In the genomic region with DNA sequence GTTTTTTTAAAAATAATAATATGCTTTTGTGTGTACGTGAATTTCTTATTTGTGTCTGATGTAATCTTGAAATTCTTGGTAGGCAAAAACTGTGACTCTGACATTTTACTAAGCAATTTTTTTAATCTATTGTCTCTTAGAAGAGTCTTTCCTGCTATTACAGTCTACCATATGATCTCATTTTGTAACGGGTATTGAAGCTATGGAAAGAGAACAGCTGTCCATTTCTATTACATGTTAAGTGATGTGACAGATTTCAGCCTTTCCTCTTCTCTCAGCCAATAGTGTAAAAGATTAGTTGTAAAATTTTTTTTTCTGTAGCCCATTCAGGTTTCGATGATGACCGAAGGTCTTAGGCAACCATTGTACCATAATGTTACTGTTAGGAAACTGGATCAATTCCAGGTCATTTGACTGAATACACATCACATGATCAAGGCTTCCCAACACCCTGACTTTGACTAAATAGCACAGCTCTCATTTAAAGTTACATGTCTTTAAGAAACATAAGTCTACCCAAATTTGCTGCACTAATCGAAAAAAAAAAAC, we compare ENCODE assay signal across 28 cellular contexts.
DNase-seq lines count a peak whose midpoint lies in the region; ATAC-seq and TF ChIP-seq lines count a peak whose summit lies in the region.
"Had no signal": no experiment of that assay in that cellular context is flagged by ENCODE, and none has a peak within 500 bp of the region (broad histone marks: within the 10 kb centered on the region; RNA-seq: fewer than 3 reads in every experiment).

No MANE protein-coding gene starts in this region.

- peaks cover 22% of the 10 kb centered on the region for H3K4me1 ChIP-seq in CD4-positive, alpha-beta memory T cell (ENCODE audit: insufficient read depth, low read length)

- CTCF ChIA-PET in CD4-positive, alpha-beta memory T cell (lab: Charles Lee; ENCODE audit: partially characterized antibody), result interaction anchor here (1.0 to 1.4 kb wide), 5 partner anchors 26 to 121 kb away, joined by 3 to 5 read pairs (median 3); no protein-coding TSS in a partner anchor

- POLR2A ChIA-PET in CD4-positive, alpha-beta memory T cell (lab: Charles Lee; ENCODE audit: partially characterized antibody), result interaction anchor here (1.0 to 3.2 kb wide), 7 partner anchors 16 to 121 kb away, joined by 3 to 15 read pairs (median 4); no protein-coding TSS in a partner anchor

- H3K36me3 ChIP-seq in CD4-positive, alpha-beta memory T cell (ENCODE audit: insufficient read depth, low read length), result no peaks in the 10 kb centered on the region
- H3K36me3 ChIP-seq: colonic mucosa, gastroesophageal sphincter, right lobe of liver, thoracic aorta had no signal

- no peaks in the 10 kb centered on the region for H3K27me3 ChIP-seq in CD4-positive, alpha-beta memory T cell (ENCODE audit: insufficient read depth, low read length)
- H3K27me3 ChIP-seq: colonic mucosa, gastroesophageal sphincter, right lobe of liver had no signal

- no peak for ATAC-seq in GM18505 (IDR thresholded peaks at IDR 0.05; ENCODE audit: unreplicated experiment)
- no peak for ATAC-seq in Right ventricle myocardium superior (ENCODE audit: poor library complexity)
- ATAC-seq: CD8-positive, alpha-beta T cell; gastroesophageal sphincter; naive thymus-derived CD8-positive, alpha-beta T cell; stimulated activated memory B cell treated with anti-CD40 and anti-IgM and Interleukin-4, amounts not matched to agents 10 μg/mL and 1 μg/mL and 100 μg/mL, for 72 hours had no signal

- H3K4me1 Mint-ChIP-seq in CD4-positive, alpha-beta memory T cell, result peaks cover 10 to 31% (median 22%) of the 10 kb centered on the region in 4 donors
- H3K4me1 Mint-ChIP-seq: activated naive CD4-positive, alpha-beta T cell treated with anti-CD3 and anti-CD28 coated beads, Interleukin-2, amount 50 U/mL, for 24 hours; memory B cell; stimulated activated memory B cell treated with anti-CD40 and anti-IgM and Interleukin-4, amounts not matched to agents 10 μg/mL and 1 μg/mL and 100 μg/mL, for 72 hours had no signal

- no peak for DNase-seq in CD4-positive, alpha-beta memory T cell
- DNase-seq in NCI-H526 treated with DMSO at 0.1 percent for 48 hours (lab: John Stamatoyannopoulos, UW) (peak; percentile 21), dermis blood vessel endothelial cell (peak; percentile 66), myocyte (ENCODE audit: low read depth) (peak; percentile 13), middle frontal gyrus (ENCODE audit: extremely low spot score, low spot score) (no peak), NCI-H1417 treated with DMSO at 0.1 percent for 48 hours (lab: John Stamatoyannopoulos, UW) (no peak), Right ventricle myocardium superior (no peak)
- DNase-seq: activated CD4-positive, CD25-positive, alpha-beta regulatory T cell; activated CD8-positive, alpha-beta memory T cell treated with anti-CD3 and anti-CD28 coated beads for 24 hours; activated T-cell treated with anti-CD3 and anti-CD28 coated beads, Interleukin-2, amount 50 U/mL, for 48 hours; CD8-positive, alpha-beta T cell; colonic mucosa; GOT3; KG1; kidney glomerular epithelial cell; naive thymus-derived CD8-positive, alpha-beta T cell; NCI-H1092; NCI-H2029; NK-92 treated with Interleukin-12 subunit alpha and Interleukin-12 subunit beta, amount 100 ng/mL, for 24 hours; right lobe of liver; RPMI8226; T1000 had no signal

- intact Hi-C loops in CD4-positive, alpha-beta memory T cell (cut with micrococcal nuclease), result loop anchor here (2.0 kb wide), 1 partner anchor 26 kb away; no protein-coding TSS in a partner anchor
- intact Hi-C loops in Right ventricle myocardium superior (cut with DNase I), result no loop called here

- no peak overlapping the region for H3K4me3 ChIP-seq in CD4-positive, alpha-beta memory T cell (ENCODE audit: low read length in 2 of 2)
- H3K4me3 ChIP-seq: colonic mucosa, gastroesophageal sphincter, right lobe of liver, thoracic aorta had no signal

- H3K36me3 Mint-ChIP-seq in CD4-positive, alpha-beta memory T cell, result peaks cover 2 to 3% of the 10 kb centered on the region in 2 donors
- H3K36me3 Mint-ChIP-seq: CD8-positive, alpha-beta T cell had no signal

- H3K9me3 ChIP-seq in CD4-positive, alpha-beta memory T cell (ENCODE audit: control insufficient read depth in 1 of 2, low read length in 2 of 2), result no peaks in the 10 kb centered on the region
- H3K9me3 ChIP-seq: colonic mucosa, gastroesophageal sphincter, right lobe of liver, thoracic aorta had no signal

- peak overlapping the region in 4 of 7 donors; percentile 3 to 87 (median 67) for H3K27ac Mint-ChIP-seq in CD4-positive, alpha-beta memory T cell
- H3K27ac Mint-ChIP-seq: activated naive CD4-positive, alpha-beta T cell treated with anti-CD3 and anti-CD28 coated beads, Interleukin-2, amount 50 U/mL, for 24 hours; CD8-positive, alpha-beta T cell; memory B cell; stimulated activated memory B cell treated with anti-CD40 and anti-IgM and Interleukin-4, amounts not matched to agents 10 μg/mL and 1 μg/mL and 100 μg/mL, for 72 hours had no signal

- peaks cover 0 to 2% (median 0%) of the 10 kb centered on the region in 8 donors for H3K9me3 Mint-ChIP-seq in CD4-positive, alpha-beta memory T cell
- H3K9me3 Mint-ChIP-seq: activated naive CD4-positive, alpha-beta T cell treated with anti-CD3 and anti-CD28 coated beads, Interleukin-2, amount 50 U/mL, for 24 hours; CD8-positive, alpha-beta T cell; memory B cell; naive thymus-derived CD8-positive, alpha-beta T cell; stimulated activated memory B cell treated with anti-CD40 and anti-IgM and Interleukin-4, amounts not matched to agents 10 μg/mL and 1 μg/mL and 100 μg/mL, for 72 hours had no signal

- no peaks in the 10 kb centered on the region for H3K27me3 Mint-ChIP-seq in CD4-positive, alpha-beta memory T cell
- H3K27me3 Mint-ChIP-seq: activated naive CD4-positive, alpha-beta T cell treated with anti-CD3 and anti-CD28 coated beads, Interleukin-2, amount 50 U/mL, for 24 hours; memory B cell; naive thymus-derived CD8-positive, alpha-beta T cell; stimulated activated memory B cell treated with anti-CD40 and anti-IgM and Interleukin-4, amounts not matched to agents 10 μg/mL and 1 μg/mL and 100 μg/mL, for 72 hours had no signal

- H3K27ac ChIP-seq in CD4-positive, alpha-beta memory T cell (ENCODE audit: low read depth, low read length), result no peak overlapping the region
- H3K27ac ChIP-seq: colonic mucosa, gastroesophageal sphincter, right lobe of liver, thoracic aorta had no signal

- no peak for TF ChIP-seq POLR2A in GM18505 (IDR thresholded peaks at IDR 0.05; ENCODE audit: borderline replicate concordance, extremely low read depth, insufficient read depth, insufficient read length)

- peak overlapping the region in 1 of 8 donors; percentile 19 for H3K4me3 Mint-ChIP-seq in CD4-positive, alpha-beta memory T cell
- H3K4me3 Mint-ChIP-seq: activated naive CD4-positive, alpha-beta T cell treated with anti-CD3 and anti-CD28 coated beads, Interleukin-2, amount 50 U/mL, for 24 hours; CD8-positive, alpha-beta T cell; memory B cell; naive thymus-derived CD8-positive, alpha-beta T cell; stimulated activated memory B cell treated with anti-CD40 and anti-IgM and Interleukin-4, amounts not matched to agents 10 μg/mL and 1 μg/mL and 100 μg/mL, for 72 hours had no signal

Comparison
In these comparisons a context has a peak if more than half of its experiments do, and no peak if none do; other contexts are left out.
1. DNase-seq: peak in NCI-H526 treated with DMSO at 0.1 percent for 48 hours (single experiment), dermis blood vessel endothelial cell (single experiment) and myocyte (single experiment); none in CD4-positive, alpha-beta memory T cell (0 of 5), middle frontal gyrus (single experiment), NCI-H1417 treated with DMSO at 0.1 percent for 48 hours (single experiment) and Right ventricle myocardium superior (single experiment).